Comparison of ENCODE assay signal across 22 cellular contexts in the genomic region with DNA sequence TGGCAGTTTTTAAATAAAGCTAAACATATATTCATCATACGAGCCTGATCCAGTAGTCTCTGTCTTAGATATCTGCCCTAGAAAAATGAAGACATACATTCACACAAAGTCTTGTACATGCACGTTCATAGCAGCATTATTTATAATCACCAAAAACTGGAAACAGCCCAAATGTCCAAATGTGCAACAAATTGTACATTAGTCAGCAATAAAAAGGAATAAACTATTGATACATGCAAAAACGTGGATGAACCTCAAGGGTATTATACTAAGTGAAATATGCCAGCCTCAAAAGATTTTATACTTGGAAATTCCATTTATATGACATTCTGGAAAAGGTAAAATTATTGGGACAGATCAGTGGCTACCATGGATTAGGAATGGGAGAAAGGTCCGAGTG. TPM values are rescaled to one million over a fixed set of nuclear protein-coding genes. Genes with fewer than 3 reads are reported as not detected.
"Had no signal": no experiment of that assay in that cellular context is flagged by ENCODE, and none has a peak within 500 bp of the region (broad histone marks: within the 10 kb centered on the region; RNA-seq: fewer than 3 reads in every experiment).

No MANE protein-coding gene starts in this region.

- FAIRE-seq: HTR-8/SVneo had no signal

- H3K27ac ChIP-seq: HL-60, KMS-11, RWPE1 had no signal

- H3K4me2 ChIP-seq: KMS-11 had no signal

- H3K9ac ChIP-seq: KMS-11 had no signal

- DNase-seq: Kasumi-1, MM.1S, NCI-H1092 treated with DMSO at 0.1 percent for 48 hours, NCI-H1436, NCI-H187, NCI-H2029, NCI-H2081 treated with DMSO at 0.1 percent for 48 hours, NCI-H2171, NCI-H226, NCI-H446, NCI-H510A, NCI-H524 treated with DMSO at 0.1 percent for 48 hours, NCI-H774, PC-3, SHP77 had no signal

- ATAC-seq: Panc1, PC-3, SK-N-SH treated with all-trans-retinoic acid at 6 μM for 48 hours had no signal

RNA-seq across cellular contexts. Expression of gene LHX1, which starts 34.2 kb away (rescaled TPM):
- total RNA-seq: OCI-LY7, PC-3 had no signal
